Comparison of ENCODE assay signal across 11 cellular contexts in the genomic region with DNA sequence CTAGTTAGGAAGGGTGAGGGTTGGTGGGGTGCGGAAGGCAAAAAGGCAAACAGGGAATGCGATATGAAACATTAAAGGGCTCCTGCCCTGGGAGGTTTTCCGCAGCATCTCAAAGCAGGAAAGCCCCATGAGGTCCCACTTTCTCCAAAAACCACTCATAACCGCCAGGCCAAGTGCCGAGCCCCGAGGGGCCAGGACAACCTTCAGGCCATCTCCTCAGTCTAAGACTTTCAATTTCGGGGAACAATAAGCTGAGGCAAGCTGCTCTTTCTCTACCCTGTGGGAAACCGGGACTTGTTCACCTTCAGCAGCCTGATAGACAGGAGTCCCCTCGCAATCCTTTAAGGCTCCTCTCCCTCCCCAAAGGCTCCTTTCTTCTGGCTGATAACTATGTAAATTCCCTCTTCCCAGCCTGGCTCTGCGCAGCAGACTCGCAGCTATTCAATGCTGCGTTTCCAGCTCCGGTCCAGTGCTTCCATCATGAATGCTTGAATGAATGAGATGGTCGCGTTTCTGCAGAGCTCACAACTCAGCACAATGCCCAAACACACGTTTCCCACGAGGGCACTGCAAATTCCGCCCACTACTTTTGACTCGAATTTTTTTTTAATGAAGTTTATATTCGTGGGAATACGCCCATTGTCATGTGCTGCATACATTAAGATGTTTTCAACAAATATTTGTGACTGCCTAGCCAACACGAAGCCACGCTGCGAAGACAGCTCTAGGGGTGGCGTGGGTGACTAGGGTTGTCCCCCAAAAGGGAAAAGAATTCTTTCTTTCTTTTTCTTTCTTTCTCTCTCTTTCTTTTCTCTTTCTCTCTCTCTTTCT. TPM values are rescaled to one million over a fixed set of nuclear protein-coding genes. Genes with fewer than 3 reads are reported as not detected.
DNase-seq lines count a peak whose midpoint lies in the region; ATAC-seq, FAIRE-seq and TF ChIP-seq lines count a peak whose summit lies in the region.
"Had no signal": no experiment of that assay in that cellular context is flagged by ENCODE, and none has a peak within 500 bp of the region (broad histone marks: within the 10 kb centered on the region; RNA-seq: fewer than 3 reads in every experiment).

No MANE protein-coding gene starts in this region.

- H4K20me1 ChIP-seq in HepG2 (ENCODE audit: insufficient read depth, low read length): no peaks in the 10 kb centered on the region

- no peak overlapping the region for H3K27ac Mint-ChIP-seq in activated T-cell treated with anti-CD3 and anti-CD28 coated beads, Interleukin-2, amount 50 U/mL, for 72 hours

- intact Hi-C loops in HepG2 (cut with micrococcal nuclease; ENCODE audit: unreplicated experiment): no loop called here
- intact Hi-C loops in transverse colon (cut with DNase I; ENCODE audit: low total_unique reads): no loop called here

- BruUV-seq in HepG2 (replicated peaks; lab: Mats Ljungman, UMichigan): no TSS peak

- 16% methylated on average over 23 of the region's 25 CpGs for WGBS in HepG2 (ENCODE audit: low lambda C conversion rate)
- WGBS in transverse colon (ENCODE audit: low coverage in 1 of 2), 2 donors: 4 to 12% methylated on average over 6 to 25 of the region's 25 CpGs

- CTCF ChIA-PET in HepG2 (lab: Yijun Ruan, JAX; ENCODE audit: low intra/inter-chr PET ratio, low total read pairs): no interaction called here
- CTCF ChIA-PET in RWPE1 (lab: Yijun Ruan, JAX): interaction anchor here (0.5 kb wide), 1 partner anchor 59 kb away, joined by 4 read pairs; no protein-coding TSS in a partner anchor

- H3K36me3 ChIP-seq in HepG2 (replicated peaks in 1 of 2; ENCODE audit: control insufficient read depth in 1 of 2, insufficient read depth in 2 of 2, low read length in 2 of 2) (no peaks in the 10 kb centered on the region), transverse colon (no peaks in the 10 kb centered on the region)

- in situ Hi-C loops in astrocyte of the cerebellum (cut with HindIII; ENCODE audit: low sequenced_read_pairs): no loop called here
- in situ Hi-C loops in HepG2 (cut with HindIII; ENCODE audit: extremely low pct_ligation_motif_present, low pct_unique_long_range_greater_than_20kb): no loop called here
- in situ Hi-C loops in transverse colon (cut with MboI; ENCODE audit: low pct_ligation_motif_present in 1 of 4, low pct_unique_long_range_greater_than_20kb in 1 of 4, low sequenced_read_pairs in 3 of 4): no loop called here

- FAIRE-seq in HepG2 (lab: Jason Lieb, UNC): no peak
- FAIRE-seq: G401.6 had no signal

- peak overlapping the region; percentile 52 to 74 for H3K4me3 Mint-ChIP-seq in activated T-cell treated with anti-CD3 and anti-CD28 coated beads, Interleukin-2, amount 50 U/mL, for 72 hours

- peaks cover 30% of the 10 kb centered on the region for H3K27me3 Mint-ChIP-seq in activated T-cell treated with anti-CD3 and anti-CD28 coated beads, Interleukin-2, amount 50 U/mL, for 72 hours (ENCODE audit: low read depth)

- TF ChIP-seq RAD21 in HepG2 (CRISPR knock-in tag; IDR thresholded peaks at IDR 0.05): no peak

- H3K27ac ChIP-seq in HepG2 (ENCODE audit: extremely low read length, insufficient read depth, low read length) (no peak overlapping the region), transverse colon (no peak overlapping the region), RWPE1 (no peak overlapping the region)
- H3K27ac ChIP-seq: HL-60 had no signal

- no peaks in the 10 kb centered on the region for H3K9me3 ChIP-seq in HepG2 (ENCODE audit: low read length)
- H3K9me3 ChIP-seq in transverse colon: no peaks in the 10 kb centered on the region

- H3K4me1 Mint-ChIP-seq in activated T-cell treated with anti-CD3 and anti-CD28 coated beads, Interleukin-2, amount 50 U/mL, for 72 hours (ENCODE audit: low read depth): peaks cover 10% of the 10 kb centered on the region

- H3K9ac ChIP-seq in HepG2 (ENCODE audit: insufficient read depth, low read depth, low read length): no peak overlapping the region

- H3K9me3 Mint-ChIP-seq in activated T-cell treated with anti-CD3 and anti-CD28 coated beads, Interleukin-2, amount 50 U/mL, for 72 hours: no peaks in the 10 kb centered on the region

- no peak for TF ChIP-seq CTCF in astrocyte of the cerebellum (IDR thresholded peaks at IDR 0.05; ENCODE audit: low read depth, low read length, missing control alignments)
- no peak for TF ChIP-seq CTCF in HepG2 (CRISPR knock-in tag; IDR thresholded peaks at IDR 0.05)
- TF ChIP-seq CTCF in transverse colon (IDR thresholded peaks at IDR 0.05): no peak
- no peak for TF ChIP-seq CTCF in RWPE1 (conservative IDR thresholded peaks at IDR 0.05; ENCODE audit: low read depth)

- H3K4me1 ChIP-seq in HepG2 (ENCODE audit: insufficient read depth, low read length): peaks cover 8% of the 10 kb centered on the region; the same call in 1 of the 2 replicates
- H3K4me1 ChIP-seq in transverse colon: peaks cover 0 to 20% (median 9%) of the 10 kb centered on the region in 4 donors

- no peak for ATAC-seq in activated T-cell treated with anti-CD3 and anti-CD28 coated beads, Interleukin-2, amount 50 U/mL, for 72 hours (replicated peaks in 1 of 2)
- 0 out of 3 replicates have a peak, but pooled peaks have one; percentile 22 for ATAC-seq in HepG2
- ATAC-seq in GM21619 (IDR thresholded peaks at IDR 0.05; ENCODE audit: unreplicated experiment): no peak

- H3K79me2 ChIP-seq in HepG2 (ENCODE audit: insufficient read depth, low read length): no peaks in the 10 kb centered on the region

- POLR2A ChIA-PET in HepG2 (lab: Yijun Ruan, JAX) (no interaction called here), RWPE1 (lab: Yijun Ruan, JAX; ENCODE audit: low non-redundant PET) (interaction anchor here (0.7 kb wide), 1 partner anchor 61 kb away, joined by 3 read pairs; no protein-coding TSS in a partner anchor)

- H3K27me3 ChIP-seq in HepG2 (ENCODE audit: control insufficient read depth in 1 of 2, insufficient read depth in 2 of 2, low read length in 2 of 2): peaks cover 5 to 24% of the 10 kb centered on the region in 2 experiments; a peak in 4 of 5 replicates
- H3K27me3 ChIP-seq in transverse colon: peaks cover 70% of the 10 kb centered on the region

- H3K36me3 Mint-ChIP-seq in activated T-cell treated with anti-CD3 and anti-CD28 coated beads, Interleukin-2, amount 50 U/mL, for 72 hours (ENCODE audit: insufficient read depth in 2 of 2): no peaks in the 10 kb centered on the region

- no peak for DNase-seq in activated T-cell treated with anti-CD3 and anti-CD28 coated beads, Interleukin-2, amount 50 U/mL, for 72 hours
- no peak for DNase-seq in activated T-cell treated with anti-CD3 and anti-CD28 coated beads, Interleukin-2, amount 50 U/mL, for 48 hours
- DNase-seq in astrocyte of the cerebellum (ENCODE audit: low read depth) (peak; percentile 2), HepG2 (ENCODE audit: low spot score) (no peak), transverse colon (no peak), RWPE1 (ENCODE audit: low spot score) (no peak)
- no peak for DNase-seq in activated CD8-positive, alpha-beta memory T cell treated with anti-CD3 and anti-CD28 coated beads, Interleukin-2, amount 50 U/mL, for 48 hours
- DNase-seq: stimulated activated CD4-positive, alpha-beta T cell treated with anti-CD3 and anti-CD28 coated beads, Interleukin-2, amount 100 ng/mL, for 48 hours had no signal

- TF ChIP-seq POLR2A in HepG2 (IDR thresholded peaks at IDR 0.05; ENCODE audit: insufficient read depth in 1 of 2, low read depth in 2 of 2, low read length in 2 of 2) (no peak), transverse colon (IDR thresholded peaks at IDR 0.05) (no peak)

- no peak overlapping the region for H3K4me2 ChIP-seq in HepG2 (ENCODE audit: low read depth, low read length)

- H2AFZ ChIP-seq in HepG2 (ENCODE audit: low read length): no peak overlapping the region

- H3K4me3 ChIP-seq in astrocyte of the cerebellum (ENCODE audit: low read depth, low read length): peak overlapping the region; percentile 49
- H3K4me3 ChIP-seq in HepG2 (replicated peaks in 1 of 3; ENCODE audit: insufficient read depth in 1 of 3, low read depth in 2 of 3, low read length in 3 of 3): no peak overlapping the region
- peak overlapping the region in 3 of 4 donors; percentile 7 to 50 (median 15) for H3K4me3 ChIP-seq in transverse colon

- TF ChIP-seq EP300 in HepG2 (IDR thresholded peaks at IDR 0.05; ENCODE audit: low read depth in 2 of 2, low read length in 2 of 2) (no peak), HepG2 (CRISPR knock-in tag; IDR thresholded peaks at IDR 0.05; ENCODE audit: borderline replicate concordance) (no peak), transverse colon (IDR thresholded peaks at IDR 0.05; ENCODE audit: low read depth) (no peak)

TF ChIP-seq in HepG2, 621 proteins besides CTCF, POLR2A, EP300 and RAD21:
- TF ChIP-seq PITX1 (CRISPR knock-in tag; IDR thresholded peaks at IDR 0.05) (no peak), CBX2 (IDR thresholded peaks at IDR 0.05; ENCODE audit: low read depth, low read length) (0 out of 2 replicates have a peak, but pooled peaks have one; percentile 35), CBX2 (CRISPR knock-in tag; IDR thresholded peaks at IDR 0.05; ENCODE audit: low read depth) (no peak)
TF ChIP-seq in HepG2: peak in this region for 1.

RNA-seq across cellular contexts. Expression of a gene that starts 1.4 kb away (rescaled TPM):
- not detected for total RNA-seq in activated T-cell treated with anti-CD3 and anti-CD28 coated beads, Interleukin-2, amount 50 U/mL, for 72 hours
- total RNA-seq in HepG2 (2016; rRNA removed; fragmentation: Illumina TruSeq; extraction: Trizol) (0.44 and 0.52 TPM in 2 replicates), transverse colon (1 to 10 TPM in 2 of 4 donors, under 1 TPM in 1, not detected in 1; 0.48 to 2.9 (median 2.6) TPM)
- 0.09 and 0.20 TPM in 2 replicates for total RNA-seq in HepG2 (2016; cell fraction: cytosol; rRNA removed; fragmentation: Illumina TruSeq; extraction: Trizol; ENCODE audit: low read depth)
- 0.28 and 0.43 TPM in 2 replicates for total RNA-seq in HepG2 (2016; cell fraction: insoluble cytoplasmic fraction; rRNA removed; fragmentation: Illumina TruSeq; extraction: Trizol)
- total RNA-seq in HepG2 (2016; cell fraction: membrane; rRNA removed; fragmentation: Illumina TruSeq; extraction: Trizol): 0.21 and 0.28 TPM in 2 replicates
- total RNA-seq in HepG2 (2016; cell fraction: nucleus; rRNA removed; fragmentation: Illumina TruSeq; extraction: Trizol): 0.31 and 0.44 TPM in 2 replicates
- polyA plus RNA-seq in HepG2 (2011; rRNA removed): 0.05 TPM in 2 replicates
- polyA plus RNA-seq in HepG2 (2011; cell fraction: cytosol; rRNA removed): 0.05 and 0.10 TPM in 2 replicates
- 0.13 and 0.23 TPM in 2 replicates for polyA plus RNA-seq in HepG2 (2011; cell fraction: nucleus; rRNA removed)
- polyA plus RNA-seq in HepG2 (2012): 0.25 and 0.28 TPM in 2 replicates
- 0.09 and 0.20 TPM in 2 replicates for polyA plus RNA-seq in HepG2 (2016; cell fraction: cytosol; fragmentation: Illumina TruSeq; extraction: Trizol; ENCODE audit: low read depth)
- 0.22 and 0.35 TPM in 2 replicates for polyA plus RNA-seq in HepG2 (2016; cell fraction: insoluble cytoplasmic fraction; fragmentation: Illumina TruSeq; extraction: Trizol; ENCODE audit: low read depth)
- 0.06 and 0.13 TPM in 2 replicates for polyA plus RNA-seq in HepG2 (2016; cell fraction: membrane; fragmentation: Illumina TruSeq; extraction: Trizol; ENCODE audit: low read depth)
- 0.70 and 0.73 TPM in 2 replicates for polyA plus RNA-seq in HepG2 (2016; cell fraction: nucleus; fragmentation: Illumina TruSeq; extraction: Trizol; ENCODE audit: insufficient read depth, low read depth)
- 0.16 and 232 TPM in 2 replicates for polyA minus RNA-seq in HepG2 (2011; rRNA and poly(A)+ RNA removed; ENCODE audit: low replicate concordance)
- polyA minus RNA-seq in HepG2 (2011; cell fraction: cytosol; rRNA and poly(A)+ RNA removed): 0.59 and 0.97 TPM in 2 replicates
- polyA minus RNA-seq in HepG2 (2011; cell fraction: nucleus; rRNA and poly(A)+ RNA removed): 0.26 and 0.37 TPM in 2 replicates

Comparison
In these comparisons a context has a peak if more than half of its experiments do, and no peak if none do; other contexts are left out.
1. H3K4me3 ChIP-seq: peak in astrocyte of the cerebellum (single experiment) and transverse colon (3 of 4); none in HepG2 (0 of 3).